Comparison of ENCODE assay signal across 9 cellular contexts in genomic region chr2:62775367-62775668, GRCh38.
DNase-seq lines count a peak whose midpoint lies in the region; ATAC-seq and TF ChIP-seq lines count a peak whose summit lies in the region.
"Had no signal": no experiment of that assay in that cellular context is flagged by ENCODE, and none has a peak within 500 bp of the region (broad histone marks: within the 10 kb centered on the region; RNA-seq: fewer than 3 reads in every experiment).

No MANE protein-coding gene starts in this region.

- H4K20me1 ChIP-seq in HCT116 (ENCODE audit: insufficient read depth), result no peaks in the 10 kb centered on the region

- CTCF ChIA-PET in HCT116 (lab: Charles Lee), result interaction anchor here (0.6 to 2.4 kb wide), 8 partner anchors 11 to 318 kb away, joined by 3 to 32 read pairs (median 4); no protein-coding TSS in a partner anchor

- H2AFZ ChIP-seq in HCT116 (ENCODE audit: low read depth, low read length, poor library complexity, severe bottlenecking), result no peak overlapping the region

- TF ChIP-seq CTCF in C4-2B (conservative IDR thresholded peaks at IDR 0.05) (peak; percentile 48), HCT116 (IDR thresholded peaks at IDR 0.05 in 2 of 3, conservative IDR thresholded peaks at IDR 0.05 in 1 of 3; ENCODE audit: borderline replicate concordance in 1 of 3, insufficient read depth in 1 of 3, low read depth in 2 of 3, low read length in 2 of 3) (no peak; a peak in 1 of 6 replicates), VCaP (conservative IDR thresholded peaks at IDR 0.05) (peak; percentile 65)

- TF ChIP-seq RAD21 in HCT116 (IDR thresholded peaks at IDR 0.05; ENCODE audit: low read depth), result no peak

- no peak for ATAC-seq in HCT116
- ATAC-seq in left lobe of liver, result peak; percentile 25

- H3K4me2 ChIP-seq in HCT116 (ENCODE audit: low read length), result peak overlapping the region; percentile 8; the same call in 1 of the 2 replicates

- H3K27ac ChIP-seq in C4-2B, result no peak overlapping the region
- H3K27ac ChIP-seq in HCT116 (ENCODE audit: low read depth, low read length), result peak overlapping the region; percentile 77; the same call in 1 of the 2 replicates
- peak overlapping the region; percentile 29; the same call in 1 of the 2 replicates for H3K27ac ChIP-seq in VCaP

- no peak overlapping the region for H3K4me3 ChIP-seq in HCT116 (replicated peaks in 1 of 2; ENCODE audit: low read depth in 1 of 2, low read length in 2 of 2)

- no peak for TF ChIP-seq POLR2A in HCT116 (IDR thresholded peaks at IDR 0.05; ENCODE audit: borderline replicate concordance, extremely low read depth, insufficient read depth, insufficient read length)

- RAD21 ChIA-PET in HCT116 (lab: Charles Lee; ENCODE audit: low non-redundant PET in 1 of 2, low total read pairs in 2 of 2, uncharacterized antibody in 2 of 2, unreplicated experiment in 2 of 2), result interaction anchor here in 1 of 2 experiments (1.6 kb wide), 1 partner anchor 318 kb away, joined by 5 read pairs; no protein-coding TSS in a partner anchor

- H3K9me2 ChIP-seq in HCT116 (ENCODE audit: insufficient read depth), result no peaks in the 10 kb centered on the region

- POLR2A ChIA-PET in HCT116 (lab: Charles Lee), result no interaction called here

- intact Hi-C loops in HCT116 (cut with micrococcal nuclease), result loop anchor here (1.0 to 2.0 kb wide), 3 partner anchors 197 to 857 kb away; no protein-coding TSS in a partner anchor

- BruUV-seq in HCT116 (replicated peaks; lab: Mats Ljungman, UMichigan), result no TSS peak

- peaks cover 78% of the 10 kb centered on the region for H3K79me2 ChIP-seq in HCT116 (ENCODE audit: insufficient read depth, low read length)

- DNase-seq in HCT116 (ENCODE audit: low read depth, low spot score) (no peak), left lobe of liver (ENCODE audit: low spot score) (no peak), iPS-NIHi11 (ENCODE audit: low spot score) (no peak), Kasumi-1 (lab: John Stamatoyannopoulos, UW) (no peak), NCI-H1436 treated with DMSO at 0.1 percent for 48 hours (lab: John Stamatoyannopoulos, UW) (no peak)
- no peak for DNase-seq in activated CD4-positive, alpha-beta T cell treated with anti-CD3 and anti-CD28 coated beads, Interleukin-2, amount 50 U/mL, for 1 hour
- DNase-seq: NCI-H1092 had no signal

- peaks cover 0 to 5% of the 10 kb centered on the region in 2 experiments; a peak in 1 of 4 replicates for H3K36me3 ChIP-seq in HCT116 (ENCODE audit: control insufficient read depth in 1 of 2, insufficient read depth in 2 of 2, low read length in 2 of 2)

- no peaks in the 10 kb centered on the region for H3K27me3 ChIP-seq in HCT116 (ENCODE audit: insufficient read depth, low read length)

- no peak overlapping the region for H3K9ac ChIP-seq in HCT116 (ENCODE audit: low read length)

- peaks cover 23 to 38% of the 10 kb centered on the region in 2 experiments for H3K4me1 ChIP-seq in HCT116 (ENCODE audit: control insufficient read depth in 1 of 2, insufficient read depth in 2 of 2, low read length in 2 of 2)

- H3K9me3 ChIP-seq in HCT116 (ENCODE audit: control insufficient read depth in 1 of 2, insufficient read depth in 1 of 2, low read depth in 1 of 2, low read length in 2 of 2), result no peaks in the 10 kb centered on the region

TF ChIP-seq in HCT116, 20 proteins besides CTCF, POLR2A, EP300 and RAD21:
- TF ChIP-seq ZBTB33 (IDR thresholded peaks at IDR 0.05; ENCODE audit: extremely low read depth, insufficient replicate concordance, low read length), result no peak
- TF ChIP-seq EZH2 (IDR thresholded peaks at IDR 0.05), result no peak
- no peak for TF ChIP-seq SIN3A (IDR thresholded peaks at IDR 0.05; ENCODE audit: low read depth)
- TF ChIP-seq CEBPB (IDR thresholded peaks at IDR 0.05; ENCODE audit: low read depth), result no peak
- no peak for TF ChIP-seq SP1 (IDR thresholded peaks at IDR 0.05; ENCODE audit: low read depth)
- TF ChIP-seq YY1 (IDR thresholded peaks at IDR 0.05; ENCODE audit: extremely low read depth, insufficient replicate concordance, low read depth, low read length), result no peak
- TF ChIP-seq ATF3 (IDR thresholded peaks at IDR 0.05), result no peak
- TF ChIP-seq FOSL1 (IDR thresholded peaks at IDR 0.05; ENCODE audit: low read depth), result no peak
- TF ChIP-seq EZH2phosphoT487 (IDR thresholded peaks at IDR 0.05; ENCODE audit: borderline replicate concordance), result no peak
- TF ChIP-seq ELF1 (IDR thresholded peaks at IDR 0.05; ENCODE audit: borderline replicate concordance, low read depth), result no peak
- TF ChIP-seq SRF (IDR thresholded peaks at IDR 0.05; ENCODE audit: low read depth), result no peak
- TF ChIP-seq JUND (IDR thresholded peaks at IDR 0.05), result no peak
- TF ChIP-seq ZNF274 (IDR thresholded peaks at IDR 0.05; ENCODE audit: low read depth, low read length), result no peak
- TF ChIP-seq EGR1 (IDR thresholded peaks at IDR 0.05; ENCODE audit: low read depth), result no peak
- no peak for TF ChIP-seq MAX (IDR thresholded peaks at IDR 0.05)
- no peak for TF ChIP-seq TCF7L2 (IDR thresholded peaks at IDR 0.05; ENCODE audit: borderline replicate concordance, extremely low read depth, insufficient read depth, insufficient read length)
- TF ChIP-seq POLR2AphosphoS5 (IDR thresholded peaks at IDR 0.05; ENCODE audit: low read depth, low read length), result no peak

Comparison
In these comparisons a context has a peak if more than half of its experiments do, and no peak if none do; other contexts are left out.
1. CTCF ChIP-seq: peak in C4-2B (single experiment) and VCaP (single experiment); none in HCT116 (0 of 3).